ENCODE assay signal across 11 cellular contexts in genomic region chr12:8037046-8037663, GRCh38. TPM values are rescaled to one million over a fixed set of nuclear protein-coding genes. Genes with fewer than 3 reads are reported as not detected.
DNase-seq lines count a peak whose midpoint lies in the region; ATAC-seq and FAIRE-seq lines count a peak whose summit lies in the region.
"Had no signal": no experiment of that assay in that cellular context is flagged by ENCODE, and none has a peak within 500 bp of the region (broad histone marks: within the 10 kb centered on the region; RNA-seq: fewer than 3 reads in every experiment).

No MANE protein-coding gene starts in this region.

- DNase-seq in CD8-positive, alpha-beta memory T cell: no peak
- DNase-seq in activated CD8-positive, alpha-beta T cell treated with anti-CD3 and anti-CD28 coated beads, Interleukin-2, amount 10 ng/mL, durations not matched to agents 7 days and 5 days: no peak
- no peak for DNase-seq in natural killer cell treated with Interleukin-12 subunit alpha and Interleukin-12 subunit beta and Interleukin-15 and Interleukin-18, amount 100 ng/mL, for 72 hours (ENCODE audit: low spot score)
- DNase-seq in urothelium cell line (ENCODE audit: low spot score) (no peak), kidney glomerular epithelial cell (lab: John Stamatoyannopoulos, UW) (no peak)
- DNase-seq: NCI-H1694 treated with DMSO at 0.1 percent for 48 hours had no signal

- no peak overlapping the region for H3K27ac ChIP-seq in CD8-positive, alpha-beta memory T cell (ENCODE audit: low read depth, low read length)
- no peak overlapping the region for H3K27ac ChIP-seq in HUES6 (ENCODE audit: low read depth, low read length)

- H3K4me1 Mint-ChIP-seq in CD8-positive, alpha-beta memory T cell: peaks cover 65 to 71% (median 69%) of the 10 kb centered on the region in 3 donors
- peaks cover 63% of the 10 kb centered on the region for H3K4me1 Mint-ChIP-seq in activated CD8-positive, alpha-beta T cell treated with anti-CD3 and anti-CD28 coated beads, Interleukin-2, amount 10 ng/mL, durations not matched to agents 7 days and 5 days (ENCODE audit: low read depth)
- peaks cover 53 to 63% of the 10 kb centered on the region in 2 donors for H3K4me1 Mint-ChIP-seq in natural killer cell treated with Interleukin-12 subunit alpha and Interleukin-12 subunit beta and Interleukin-15 and Interleukin-18, amount 100 ng/mL, for 72 hours (ENCODE audit: low read depth in 2 of 2)

- peak overlapping the region; percentile 63 to 83 (median 64) for H3K4me3 Mint-ChIP-seq in CD8-positive, alpha-beta memory T cell
- H3K4me3 Mint-ChIP-seq in activated CD8-positive, alpha-beta T cell treated with anti-CD3 and anti-CD28 coated beads, Interleukin-2, amount 10 ng/mL, durations not matched to agents 7 days and 5 days: peak overlapping the region; percentile 20
- peak overlapping the region; percentile 9 for H3K4me3 Mint-ChIP-seq in natural killer cell treated with Interleukin-12 subunit alpha and Interleukin-12 subunit beta and Interleukin-15 and Interleukin-18, amount 100 ng/mL, for 72 hours

- H3K9me3 ChIP-seq in CD8-positive, alpha-beta memory T cell (ENCODE audit: low read length): no peaks in the 10 kb centered on the region
- no peaks in the 10 kb centered on the region for H3K9me3 ChIP-seq in HUES6 (ENCODE audit: control insufficient read depth, insufficient read depth, low read depth, low read length)

- POLR2A ChIA-PET in CD8-positive, alpha-beta memory T cell (lab: Charles Lee): interaction anchor here (2.0 kb wide), 1 partner anchor 10 kb away, joined by 13 read pairs; no protein-coding TSS in a partner anchor
- POLR2A ChIA-PET in activated CD8-positive, alpha-beta T cell treated with anti-CD3 and anti-CD28 coated beads, Interleukin-2, amount 10 ng/mL, durations not matched to agents 7 days and 5 days (lab: Charles Lee): interaction anchor here (1.4 to 2.3 kb wide), 3 partner anchors 10 to 102 kb away, joined by 5 to 12 read pairs (median 5); partner anchors contain the start of gene SLC2A3

- H3K27me3 ChIP-seq in CD8-positive, alpha-beta memory T cell (ENCODE audit: insufficient read depth, low read length, poor library complexity, severe bottlenecking): no peaks in the 10 kb centered on the region
- H3K27me3 ChIP-seq in HUES6 (ENCODE audit: control insufficient read depth, insufficient read depth, low read length): no peaks in the 10 kb centered on the region

- H3K27me3 Mint-ChIP-seq in CD8-positive, alpha-beta memory T cell: no peaks in the 10 kb centered on the region
- H3K27me3 Mint-ChIP-seq in activated CD8-positive, alpha-beta T cell treated with anti-CD3 and anti-CD28 coated beads, Interleukin-2, amount 10 ng/mL, durations not matched to agents 7 days and 5 days (ENCODE audit: low read depth): no peaks in the 10 kb centered on the region
- H3K27me3 Mint-ChIP-seq in natural killer cell treated with Interleukin-12 subunit alpha and Interleukin-12 subunit beta and Interleukin-15 and Interleukin-18, amount 100 ng/mL, for 72 hours: no peaks in the 10 kb centered on the region

- H3K9ac ChIP-seq in HUES6 (ENCODE audit: low read length): no peak overlapping the region

- ATAC-seq in activated CD8-positive, alpha-beta T cell treated with anti-CD3 and anti-CD28 coated beads, Interleukin-2, amount 10 ng/mL, durations not matched to agents 7 days and 5 days: no peak
- no peak for ATAC-seq in natural killer cell treated with Interleukin-12 subunit alpha and Interleukin-12 subunit beta and Interleukin-15 and Interleukin-18, amount 100 ng/mL, for 72 hours
- ATAC-seq in GM21717 (IDR thresholded peaks at IDR 0.05; ENCODE audit: unreplicated experiment) (no peak), HG03159 (IDR thresholded peaks at IDR 0.05; ENCODE audit: unreplicated experiment) (no peak)

- H3K4me1 ChIP-seq in CD8-positive, alpha-beta memory T cell (ENCODE audit: insufficient read depth, low read length): peaks cover 65% of the 10 kb centered on the region
- H3K4me1 ChIP-seq in HUES6 (ENCODE audit: control insufficient read depth, insufficient read depth, low read length): peaks cover 63% of the 10 kb centered on the region

- no peak for FAIRE-seq in urothelium cell line (lab: Jason Lieb, UNC)

- peak overlapping the region; percentile 0 for H3K4me3 ChIP-seq in CD8-positive, alpha-beta memory T cell (ENCODE audit: low read length)
- H3K4me3 ChIP-seq in HUES6 (ENCODE audit: low read depth, low read length): peak overlapping the region; percentile 5; the same call in 1 of the 2 replicates

- H3K36me3 Mint-ChIP-seq in CD8-positive, alpha-beta memory T cell: peaks cover 0 to 31% (median 7%) of the 10 kb centered on the region in 3 donors
- peaks cover 30% of the 10 kb centered on the region for H3K36me3 Mint-ChIP-seq in activated CD8-positive, alpha-beta T cell treated with anti-CD3 and anti-CD28 coated beads, Interleukin-2, amount 10 ng/mL, durations not matched to agents 7 days and 5 days (ENCODE audit: low read depth)
- no peaks in the 10 kb centered on the region for H3K36me3 Mint-ChIP-seq in natural killer cell treated with Interleukin-12 subunit alpha and Interleukin-12 subunit beta and Interleukin-15 and Interleukin-18, amount 100 ng/mL, for 72 hours

- H3K36me3 ChIP-seq in CD8-positive, alpha-beta memory T cell (ENCODE audit: insufficient read depth, low read length): peaks cover 12% of the 10 kb centered on the region
- H3K36me3 ChIP-seq in HUES6 (ENCODE audit: control insufficient read depth, insufficient read depth, low read length): peaks cover 11% of the 10 kb centered on the region; the same call in 1 of the 2 replicates

- H3K27ac Mint-ChIP-seq in CD8-positive, alpha-beta memory T cell: peak overlapping the region; percentile 49 to 96 (median 82)
- H3K27ac Mint-ChIP-seq in activated CD8-positive, alpha-beta T cell treated with anti-CD3 and anti-CD28 coated beads, Interleukin-2, amount 10 ng/mL, durations not matched to agents 7 days and 5 days: peak overlapping the region; percentile 8
- H3K27ac Mint-ChIP-seq in natural killer cell treated with Interleukin-12 subunit alpha and Interleukin-12 subunit beta and Interleukin-15 and Interleukin-18, amount 100 ng/mL, for 72 hours: peak overlapping the region; percentile 5 to 58
- H3K27ac Mint-ChIP-seq: activated naive CD4-positive, alpha-beta T cell treated with anti-CD3 and anti-CD28 coated beads for 36 hours had no signal

- no peaks in the 10 kb centered on the region for H3K9me3 Mint-ChIP-seq in CD8-positive, alpha-beta memory T cell
- no peaks in the 10 kb centered on the region for H3K9me3 Mint-ChIP-seq in activated CD8-positive, alpha-beta T cell treated with anti-CD3 and anti-CD28 coated beads, Interleukin-2, amount 10 ng/mL, durations not matched to agents 7 days and 5 days (ENCODE audit: insufficient read depth)
- H3K9me3 Mint-ChIP-seq in natural killer cell treated with Interleukin-12 subunit alpha and Interleukin-12 subunit beta and Interleukin-15 and Interleukin-18, amount 100 ng/mL, for 72 hours: no peaks in the 10 kb centered on the region
- H3K9me3 Mint-ChIP-seq: activated naive CD4-positive, alpha-beta T cell treated with anti-CD3 and anti-CD28 coated beads for 36 hours had no signal

- CTCF ChIA-PET in CD8-positive, alpha-beta memory T cell (lab: Charles Lee): interaction anchor here (3.5 to 4.3 kb wide), 2 partner anchors 9 to 41 kb away, joined by 15 to 19 read pairs; no protein-coding TSS in a partner anchor
- CTCF ChIA-PET in activated CD8-positive, alpha-beta T cell treated with anti-CD3 and anti-CD28 coated beads, Interleukin-2, amount 10 ng/mL, durations not matched to agents 7 days and 5 days (lab: Charles Lee): interaction anchor here (0.9 to 12.0 kb wide), 7 partner anchors 9 to 200 kb away, joined by 3 to 235 read pairs (median 6); partner anchors contain the start of gene C3AR1

RNA-seq across cellular contexts. Expression of gene FOXJ2, which starts 4.6 kb away (rescaled TPM):
- 10 to 100 TPM; 22.3 to 22.5 TPM for total RNA-seq in CD8-positive, alpha-beta memory T cell
- polyA plus RNA-seq in CD8-positive, alpha-beta memory T cell: 18.3 TPM
- total RNA-seq in activated CD8-positive, alpha-beta T cell treated with anti-CD3 and anti-CD28 coated beads, Interleukin-2, amount 10 ng/mL, durations not matched to agents 7 days and 5 days: 10 to 100 TPM; 16.9 to 17.1 TPM
- 10 to 100 TPM; 16.2 to 17.2 TPM for total RNA-seq in natural killer cell treated with Interleukin-12 subunit alpha and Interleukin-12 subunit beta and Interleukin-15 and Interleukin-18, amount 100 ng/mL, for 72 hours

RNA-seq across cellular contexts. Expression of gene C3AR1, which starts 29.0 kb away (rescaled TPM):
- 1 to 10 TPM; 1.2 to 2.0 TPM for total RNA-seq in CD8-positive, alpha-beta memory T cell
- 15.5 TPM for polyA plus RNA-seq in CD8-positive, alpha-beta memory T cell
- total RNA-seq in activated CD8-positive, alpha-beta T cell treated with anti-CD3 and anti-CD28 coated beads, Interleukin-2, amount 10 ng/mL, durations not matched to agents 7 days and 5 days: 1 to 10 TPM; 8.8 to 9.1 TPM
- total RNA-seq in natural killer cell treated with Interleukin-12 subunit alpha and Interleukin-12 subunit beta and Interleukin-15 and Interleukin-18, amount 100 ng/mL, for 72 hours: 1 to 10 TPM; 1.6 to 2.3 TPM
- polyA plus RNA-seq: neural cell had no signal

RNA-seq across cellular contexts. Expression of gene NECAP1, which starts 44.9 kb away (rescaled TPM):
- 10 to 100 TPM; 27.1 to 34.0 TPM for total RNA-seq in CD8-positive, alpha-beta memory T cell
- 21.2 TPM for polyA plus RNA-seq in CD8-positive, alpha-beta memory T cell
- 10 to 100 TPM; 31.9 to 34.3 TPM for total RNA-seq in activated CD8-positive, alpha-beta T cell treated with anti-CD3 and anti-CD28 coated beads, Interleukin-2, amount 10 ng/mL, durations not matched to agents 7 days and 5 days
- 10 to 100 TPM; 33.8 to 42.2 TPM for total RNA-seq in natural killer cell treated with Interleukin-12 subunit alpha and Interleukin-12 subunit beta and Interleukin-15 and Interleukin-18, amount 100 ng/mL, for 72 hours

Comparison
In these comparisons a context has a peak if more than half of its experiments do, and no peak if none do; other contexts are left out.
1. H3K27ac Mint-ChIP-seq: peak in every context shown above with its lines; median percentile 82 in CD8-positive, alpha-beta memory T cell; 32 in natural killer cell treated with Interleukin-12 subunit alpha and Interleukin-12 subunit beta and Interleukin-15 and Interleukin-18, amount 100 ng/mL, for 72 hours; 8 in activated CD8-positive, alpha-beta T cell treated with anti-CD3 and anti-CD28 coated beads, Interleukin-2, amount 10 ng/mL, durations not matched to agents 7 days and 5 days.
2. H3K4me3 Mint-ChIP-seq: peak in every context shown above with its lines; median percentile 64 in CD8-positive, alpha-beta memory T cell; 20 in activated CD8-positive, alpha-beta T cell treated with anti-CD3 and anti-CD28 coated beads, Interleukin-2, amount 10 ng/mL, durations not matched to agents 7 days and 5 days; 9 in natural killer cell treated with Interleukin-12 subunit alpha and Interleukin-12 subunit beta and Interleukin-15 and Interleukin-18, amount 100 ng/mL, for 72 hours.